Comparison of ENCODE assay signal across 24 cellular contexts in genomic region chr16:86257546-86257945, GRCh38.
DNase-seq lines count a peak whose midpoint lies in the region; TF ChIP-seq lines count a peak whose summit lies in the region.
"Had no signal": no experiment of that assay in that cellular context is flagged by ENCODE, and none has a peak within 500 bp of the region (broad histone marks: within the 10 kb centered on the region; RNA-seq: fewer than 3 reads in every experiment).

No MANE protein-coding gene starts in this region.

- H3T11ph ChIP-seq in H9 (ENCODE audit: low read length), result no peak overlapping the region

- H4K20me1 ChIP-seq in H9 (ENCODE audit: control insufficient read depth, insufficient read depth, insufficient read length), result peaks cover 1% of the 10 kb centered on the region
- H4K20me1 ChIP-seq: BLaER1 treated with 17β-estradiol and CSF1 and Interleukin-3, amounts not matched to agents 10 nM and 100 nM had no signal

- no peak overlapping the region for H4K5ac ChIP-seq in H9 (ENCODE audit: insufficient read length, low read depth, low read length)

- H3K79me1 ChIP-seq in H9 (ENCODE audit: insufficient read depth, low read depth, low read length, poor library complexity, severe bottlenecking), result no peaks in the 10 kb centered on the region

- H3K9me3 ChIP-seq in H9 (ENCODE audit: control insufficient read depth, low read depth, low read length), result no peaks in the 10 kb centered on the region
- no peaks in the 10 kb centered on the region for H3K9me3 ChIP-seq in SJCRH30 (replicated peaks)
- H3K9me3 ChIP-seq: BE2C had no signal

- no peak overlapping the region for H3K4ac ChIP-seq in H9 (ENCODE audit: low read depth, low read length)

- TF ChIP-seq CTCF in H9 (conservative IDR thresholded peaks at IDR 0.05), result no peak
- TF ChIP-seq CTCF in GM10248 (IDR thresholded peaks at IDR 0.05; ENCODE audit: control extremely low read depth, extremely low read depth, low read depth, missing control alignments), result no peak

- peaks cover 0 to 3% of the 10 kb centered on the region in 2 experiments; a peak in 3 of 4 replicates for H3K4me1 Mint-ChIP-seq in H9
- H3K4me1 Mint-ChIP-seq: CD14-positive monocyte; CD8-positive, alpha-beta memory T cell had no signal

- CTCF ChIA-PET in GM10248 (lab: Yijun Ruan, JAX), result no interaction called here

- H3K14ac ChIP-seq in H9 (ENCODE audit: insufficient read depth, low read length), result no peak overlapping the region

- WGBS in H9 (ENCODE audit: extremely low coverage, insufficient read length, low lambda C conversion rate), result no CpG with 5 or more reads among the region's 5 CpGs

- no peak overlapping the region for H2BK15ac ChIP-seq in H9 (ENCODE audit: low read depth, low read length)

- H3K9me3 Mint-ChIP-seq in H9, result peaks cover 7 to 13% of the 10 kb centered on the region in 2 experiments

- no peak overlapping the region for H4K8ac ChIP-seq in H9 (replicated peaks; ENCODE audit: insufficient read length, low read depth, low read length)

- H3K79me2 ChIP-seq in H9 (ENCODE audit: insufficient read depth, low read length), result no peaks in the 10 kb centered on the region; the same call in 1 of the 2 replicates

- H3K27me3 ChIP-seq in H9 (ENCODE audit: insufficient read depth, low read length), result no peaks in the 10 kb centered on the region; the same call in 1 of the 2 replicates
- H3K27me3 ChIP-seq in SJCRH30, result no peaks in the 10 kb centered on the region
- H3K27me3 ChIP-seq: BLaER1 treated with 17β-estradiol and CSF1 and Interleukin-3, amounts not matched to agents 10 nM and 100 nM had no signal

- no peak overlapping the region for H3K9ac ChIP-seq in H9 (ENCODE audit: extremely low read depth, insufficient read length, low read length)
- H3K9ac ChIP-seq: BLaER1 treated with 17β-estradiol and CSF1 and Interleukin-3, amounts not matched to agents 10 nM and 100 nM; GM23248 had no signal

- no peak overlapping the region for H2BK20ac ChIP-seq in H9 (ENCODE audit: low read depth, low read length, poor library complexity, severe bottlenecking)

- H3K27ac Mint-ChIP-seq in H9, result no peak overlapping the region
- H3K27ac Mint-ChIP-seq: CD4-positive, alpha-beta T cell; CD8-positive, alpha-beta memory T cell had no signal

- H3K36me3 ChIP-seq in SJCRH30, result no peaks in the 10 kb centered on the region
- H3K36me3 ChIP-seq: BE2C; BLaER1 treated with 17β-estradiol and CSF1 and Interleukin-3, amounts not matched to agents 10 nM and 100 nM had no signal

- H3K4me2 ChIP-seq in H9 (ENCODE audit: insufficient read depth, insufficient read length, low read length), result no peak overlapping the region
- H3K4me2 ChIP-seq: A549; BLaER1 treated with 17β-estradiol and CSF1 and Interleukin-3, amounts not matched to agents 10 nM and 100 nM had no signal

- no peak overlapping the region for H4K91ac ChIP-seq in H9 (ENCODE audit: insufficient read length, low read depth, low read length)

- H3K23ac ChIP-seq in H9 (ENCODE audit: insufficient read length, low read depth, low read length), result no peak overlapping the region

- H2BK12ac ChIP-seq in H9 (ENCODE audit: insufficient read length, low read depth, low read length), result no peak overlapping the region

- H2AFZ ChIP-seq in H9 (ENCODE audit: low read length), result no peak overlapping the region
- H2AFZ ChIP-seq: GM23248 had no signal

- no peak overlapping the region for H3K27ac ChIP-seq in H9 (ENCODE audit: insufficient read length, low read depth, low read length)
- no peak overlapping the region for H3K27ac ChIP-seq in SJCRH30
- H3K27ac ChIP-seq: A549; BLaER1 treated with 17β-estradiol and CSF1 and Interleukin-3, amounts not matched to agents 10 nM and 100 nM; GM23248 had no signal

- H3K4me1 ChIP-seq in H9 (ENCODE audit: insufficient read depth, low read length) (no peaks in the 10 kb centered on the region; the same call in 1 of the 2 replicates), SJCRH30 (no peaks in the 10 kb centered on the region; the same call in 1 of the 2 replicates)
- H3K4me1 ChIP-seq: A549; BE2C; BLaER1 treated with 17β-estradiol and CSF1 and Interleukin-3, amounts not matched to agents 10 nM and 100 nM had no signal

- no peak overlapping the region for H2BK5ac ChIP-seq in H9 (ENCODE audit: insufficient read length, low read length)

- no peak overlapping the region for H3K56ac ChIP-seq in H9 (ENCODE audit: insufficient read length, low read depth, low read length)

- peaks cover 9% of the 10 kb centered on the region for H3K27me3 Mint-ChIP-seq in H9 (ENCODE audit: low read depth)

- no peaks in the 10 kb centered on the region for H3K23me2 ChIP-seq in H9 (ENCODE audit: insufficient read length, low read depth, low read length, poor library complexity, severe bottlenecking)

- peak; percentile 5 for DNase-seq in H9
- peak; percentile 9 to 24 for DNase-seq in SJCRH30
- peak; percentile 37 for DNase-seq in amniotic epithelial cell (ENCODE audit: low read depth)
- DNase-seq in islet precursor cell, result peak; percentile 8
- DNase-seq in GM10248 (ENCODE audit: extremely low spot score), result no peak
- no peak for DNase-seq in NCI-H1694 (lab: John Stamatoyannopoulos, UW)
- no peak for DNase-seq in stimulated activated CD4-positive, alpha-beta T cell treated with anti-CD3 and anti-CD28 coated beads, Interleukin-4, amount 100 ng/mL, for 1 hour
- DNase-seq in SKM-1 (lab: John Stamatoyannopoulos, UW; ENCODE audit: unreplicated experiment), result no peak
- DNase-seq: 8988T; ACHN; AML-193; BE2C; CD4-positive, alpha-beta T cell; CD8-positive, alpha-beta memory T cell; DMS 273 treated with DMSO at 0.1 percent for 48 hours; DMS79; EL; GF-D8; GM23248; H7 had no signal

- peaks cover 3 to 11% (median 7%) of the 10 kb centered on the region in 3 experiments; a peak in 5 of 7 replicates for H3K36me3 Mint-ChIP-seq in H9 (ENCODE audit: insufficient read depth in 1 of 3, low read depth in 3 of 3)
- H3K36me3 Mint-ChIP-seq: CD14-positive monocyte; CD8-positive, alpha-beta memory T cell had no signal

- H3K18ac ChIP-seq in H9 (ENCODE audit: insufficient read length, low read depth, low read length), result no peak overlapping the region

- no peak overlapping the region for H3K4me3 ChIP-seq in SJCRH30
- H3K4me3 ChIP-seq: A549; BLaER1 treated with 17β-estradiol and CSF1 and Interleukin-3, amounts not matched to agents 10 nM and 100 nM; GM12878; GM23248 had no signal

- no peak overlapping the region for H3K4me3 Mint-ChIP-seq in H9
- H3K4me3 Mint-ChIP-seq: CD14-positive monocyte; CD4-positive, alpha-beta T cell had no signal

- POLR2A ChIA-PET in GM10248 (lab: Yijun Ruan, JAX), result no interaction called here

- no peak overlapping the region for H2BK120ac ChIP-seq in H9 (ENCODE audit: low read depth, low read length, poor library complexity, severe bottlenecking)

- H2AK5ac ChIP-seq in H9 (ENCODE audit: insufficient read length, low read length), result no peak overlapping the region

Comparison
In these comparisons a context has a peak if more than half of its experiments do, and no peak if none do; other contexts are left out.
1. DNase-seq: peak in H9 (single experiment), SJCRH30 (2 of 2), amniotic epithelial cell (single experiment) and islet precursor cell (single experiment); none in GM10248 (single experiment), NCI-H1694 (single experiment), stimulated activated CD4-positive, alpha-beta T cell treated with anti-CD3 and anti-CD28 coated beads, Interleukin-4, amount 100 ng/mL, for 1 hour (single experiment) and SKM-1 (single experiment).